ENCODE assay signal across 9 cellular contexts in the genomic region with DNA sequence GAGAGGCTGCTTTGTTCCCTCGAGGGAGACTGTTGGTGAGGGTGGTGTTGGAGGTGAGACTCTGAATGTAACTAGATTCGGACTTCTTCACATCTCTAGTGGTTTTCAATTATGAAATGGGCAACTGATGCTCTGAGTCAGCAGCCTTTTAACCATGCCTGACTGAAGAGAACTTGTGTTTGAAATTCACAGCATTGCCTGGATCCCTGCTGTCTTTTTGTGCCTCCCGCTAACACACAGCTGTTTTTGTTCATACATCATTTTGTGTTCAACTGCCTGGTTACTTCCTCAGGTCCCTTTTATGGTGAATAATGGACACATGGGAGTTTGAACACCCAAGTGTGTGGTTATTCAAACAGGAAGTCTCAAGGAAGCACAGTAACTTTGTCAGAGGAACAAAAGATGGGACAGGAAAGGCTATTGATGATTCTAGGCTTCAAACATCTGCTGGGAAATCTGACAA. TPM values are rescaled to one million over a fixed set of nuclear protein-coding genes. Genes with fewer than 3 reads are reported as not detected.
A peak's percentile ranks its signal among the peaks of the same experiment; 100 is the strongest.
DNase-seq lines count a peak whose midpoint lies in the region; ATAC-seq, FAIRE-seq and TF ChIP-seq lines count a peak whose summit lies in the region.
"Had no signal": no experiment of that assay in that cellular context is flagged by ENCODE, and none has a peak within 500 bp of the region (broad histone marks: within the 10 kb centered on the region; RNA-seq: fewer than 3 reads in every experiment).

No MANE protein-coding gene starts in this region.

- peak overlapping the region; percentile 49 for H3K4me3 Mint-ChIP-seq in type B pancreatic cell
- no peak overlapping the region for H3K4me3 Mint-ChIP-seq in activated CD8-positive, alpha-beta T cell treated with anti-CD3 and anti-CD28 coated beads, Interleukin-2, amount 10 ng/mL, durations not matched to agents 7 days and 5 days

- H3K27ac Mint-ChIP-seq in type B pancreatic cell = peak overlapping the region; percentile 62
- no peak overlapping the region for H3K27ac Mint-ChIP-seq in activated CD8-positive, alpha-beta T cell treated with anti-CD3 and anti-CD28 coated beads, Interleukin-2, amount 10 ng/mL, durations not matched to agents 7 days and 5 days

- H3K4me3 ChIP-seq in mucosa of descending colon = no peak overlapping the region

- intact Hi-C loops in mucosa of descending colon (cut with DNase I, micrococcal nuclease) = no loop called here

- DNase-seq in NCI-H1092 treated with DMSO at 0.1 percent for 48 hours (lab: John Stamatoyannopoulos, UW) (peak; percentile 49), NCI-H1092 (lab: John Stamatoyannopoulos, UW) (no peak), RCC 7860 (ENCODE audit: low spot score) (peak; percentile 93), glomerular visceral epithelial cell (ENCODE audit: extremely low spot score) (peak; percentile 91), type B pancreatic cell (ENCODE audit: extremely low spot score, unreplicated experiment) (no peak), anterior cingulate cortex (lab: John Stamatoyannopoulos, UW) (no peak), mucosa of descending colon (no peak)
- no peak for DNase-seq in activated CD8-positive, alpha-beta T cell treated with anti-CD3 and anti-CD28 coated beads, Interleukin-2, amount 10 ng/mL, durations not matched to agents 7 days and 5 days

- H3K9me3 ChIP-seq in mucosa of descending colon = no peaks in the 10 kb centered on the region

- TF ChIP-seq CTCF in type B pancreatic cell (conservative IDR thresholded peaks at IDR 0.05) = no peak
- TF ChIP-seq CTCF in mucosa of descending colon (IDR thresholded peaks at IDR 0.05) = no peak

- FAIRE-seq in RCC 7860 (lab: Jason Lieb, UNC) = peak; percentile 95
- FAIRE-seq: A204.1 had no signal

- peaks cover 10% of the 10 kb centered on the region for H3K36me3 Mint-ChIP-seq in type B pancreatic cell
- H3K36me3 Mint-ChIP-seq in activated CD8-positive, alpha-beta T cell treated with anti-CD3 and anti-CD28 coated beads, Interleukin-2, amount 10 ng/mL, durations not matched to agents 7 days and 5 days (ENCODE audit: low read depth) = no peaks in the 10 kb centered on the region

- H3K4me1 ChIP-seq in mucosa of descending colon (ENCODE audit: low read depth) = no peaks in the 10 kb centered on the region

- H3K36me3 ChIP-seq in mucosa of descending colon (ENCODE audit: low read depth) = no peaks in the 10 kb centered on the region

- H3K9me3 Mint-ChIP-seq in type B pancreatic cell = no peaks in the 10 kb centered on the region
- H3K9me3 Mint-ChIP-seq in activated CD8-positive, alpha-beta T cell treated with anti-CD3 and anti-CD28 coated beads, Interleukin-2, amount 10 ng/mL, durations not matched to agents 7 days and 5 days (ENCODE audit: insufficient read depth) = no peaks in the 10 kb centered on the region

- peaks cover 69% of the 10 kb centered on the region for H3K4me1 Mint-ChIP-seq in type B pancreatic cell (ENCODE audit: unreplicated experiment)
- H3K4me1 Mint-ChIP-seq in activated CD8-positive, alpha-beta T cell treated with anti-CD3 and anti-CD28 coated beads, Interleukin-2, amount 10 ng/mL, durations not matched to agents 7 days and 5 days (ENCODE audit: low read depth) = no peaks in the 10 kb centered on the region

- ATAC-seq in mucosa of descending colon = no peak
- no peak for ATAC-seq in activated CD8-positive, alpha-beta T cell treated with anti-CD3 and anti-CD28 coated beads, Interleukin-2, amount 10 ng/mL, durations not matched to agents 7 days and 5 days

- H3K27me3 Mint-ChIP-seq in type B pancreatic cell = no peaks in the 10 kb centered on the region
- peaks cover 68% of the 10 kb centered on the region for H3K27me3 Mint-ChIP-seq in activated CD8-positive, alpha-beta T cell treated with anti-CD3 and anti-CD28 coated beads, Interleukin-2, amount 10 ng/mL, durations not matched to agents 7 days and 5 days (ENCODE audit: low read depth)

- POLR2A ChIA-PET in activated CD8-positive, alpha-beta T cell treated with anti-CD3 and anti-CD28 coated beads, Interleukin-2, amount 10 ng/mL, durations not matched to agents 7 days and 5 days (lab: Charles Lee) = no interaction called here

- CTCF ChIA-PET in activated CD8-positive, alpha-beta T cell treated with anti-CD3 and anti-CD28 coated beads, Interleukin-2, amount 10 ng/mL, durations not matched to agents 7 days and 5 days (lab: Charles Lee) = no interaction called here

RNA-seq across cellular contexts. Expression of a gene that starts 16.8 kb away (rescaled TPM):
- total RNA-seq in type B pancreatic cell (ENCODE audit: low replicate concordance) (164 and 178 TPM in 2 replicates), mucosa of descending colon (100 to 1,000 TPM in 1 of 3 donors, 10 to 100 TPM in 2; 22.5 to 137 (median 46.7) TPM)
- not detected for total RNA-seq in activated CD8-positive, alpha-beta T cell treated with anti-CD3 and anti-CD28 coated beads, Interleukin-2, amount 10 ng/mL, durations not matched to agents 7 days and 5 days

Comparison
In these comparisons a context has a peak if more than half of its experiments do, and no peak if none do; other contexts are left out.
1. DNase-seq: peak in NCI-H1092 treated with DMSO at 0.1 percent for 48 hours (single experiment), RCC 7860 (single experiment) and glomerular visceral epithelial cell (single experiment); none in NCI-H1092 (single experiment), type B pancreatic cell (single experiment), anterior cingulate cortex (0 of 58), mucosa of descending colon (0 of 3) and activated CD8-positive, alpha-beta T cell treated with anti-CD3 and anti-CD28 coated beads, Interleukin-2, amount 10 ng/mL, durations not matched to agents 7 days and 5 days (single experiment).
2. RNA of a gene that starts 16.8 kb away (total RNA-seq): 164 to 178 TPM in type B pancreatic cell and 22.5 to 137 TPM in mucosa of descending colon; not detected in activated CD8-positive, alpha-beta T cell treated with anti-CD3 and anti-CD28 coated beads, Interleukin-2, amount 10 ng/mL, durations not matched to agents 7 days and 5 days; every median in the first group is over 10 times any median in the second.